ENCODE assay signal across 16 cellular contexts in genomic region chr3:42140665-42141203, GRCh38.
"Had no signal": no experiment of that assay in that cellular context is flagged by ENCODE, and none has a peak within 500 bp of the region (broad histone marks: within the 10 kb centered on the region; RNA-seq: fewer than 3 reads in every experiment).

No MANE protein-coding gene starts in this region.

- H3K9me3 ChIP-seq: colonic mucosa, gastrocnemius medialis, heart right ventricle, neutrophil, sigmoid colon had no signal

- DNase-seq: colonic mucosa; effector CD4-positive, alpha-beta T cell; gastrocnemius medialis; heart right ventricle; hypothalamus; islet precursor cell; mammary epithelial cell; naive thymus-derived CD4-positive, alpha-beta T cell; nephron progenitor cell; sigmoid colon; stimulated activated naive CD4-positive, alpha-beta T cell treated with Interleukin-2 at 50 U/mL for 16 hours; trophoblast cell had no signal

- ATAC-seq: esophagus mucosa; gastrocnemius medialis; heart right ventricle; left lobe of liver; naive thymus-derived CD4-positive, alpha-beta T cell had no signal

- H3K36me3 ChIP-seq: colonic mucosa, gastrocnemius medialis, neutrophil had no signal

- H3K4me1 ChIP-seq: colonic mucosa, sigmoid colon had no signal

- H3K27me3 ChIP-seq: colonic mucosa, gastrocnemius medialis, heart right ventricle, neutrophil, sigmoid colon had no signal

- H3K4me3 ChIP-seq: colonic mucosa, gastrocnemius medialis, heart right ventricle, sigmoid colon, skin epidermis had no signal

- H3K27ac ChIP-seq: colonic mucosa, gastrocnemius medialis, heart right ventricle, neutrophil, sigmoid colon, skin epidermis had no signal
